In genomic region chr12:2129076-2129475, GRCh38 we compare ENCODE assay signal across 16 cellular contexts.
DNase-seq lines count a peak whose midpoint lies in the region; ATAC-seq and TF ChIP-seq lines count a peak whose summit lies in the region.
"Had no signal": no experiment of that assay in that cellular context is flagged by ENCODE, and none has a peak within 500 bp of the region (broad histone marks: within the 10 kb centered on the region; RNA-seq: fewer than 3 reads in every experiment).

No MANE protein-coding gene starts in this region.

- peaks cover 19% of the 10 kb centered on the region for H3K27me3 Mint-ChIP-seq in nephron progenitor cell (ENCODE audit: low read depth, poor library complexity)

- H3K27ac ChIP-seq in Panc1 (ENCODE audit: low read length) (no peak overlapping the region), sigmoid colon (peak overlapping the region; percentile 57 to 82 (median 78)), psoas muscle (no peak overlapping the region)
- H3K27ac ChIP-seq: lower lobe of right lung, WERI-Rb-1 had no signal

- H3K9me3 ChIP-seq in Panc1 (ENCODE audit: control insufficient read depth, insufficient read depth, low read depth, low read length) (no peaks in the 10 kb centered on the region), sigmoid colon (no peaks in the 10 kb centered on the region), psoas muscle (no peaks in the 10 kb centered on the region)
- H3K9me3 ChIP-seq: lower lobe of right lung had no signal

- DNase-seq in GM04503 (ENCODE audit: low read depth) (peak; percentile 83), Panc1 (ENCODE audit: low read depth, low spot score) (no peak), sigmoid colon (peak; percentile 87), nephron progenitor cell (no peak), psoas muscle (no peak), COR-L47 (lab: John Stamatoyannopoulos, UW) (no peak)
- DNase-seq: activated naive CD4-positive, alpha-beta T cell treated with Interleukin-2 at 50 U/mL for 16 hours; cerebellar nuclear complex; lower lobe of right lung; MM.1S; NCI-H2081 treated with DMSO at 0.1 percent for 48 hours; stimulated activated naive CD4-positive, alpha-beta T cell treated with Interleukin-2 at 50 U/mL for 16 hours; WERI-Rb-1 had no signal

- TF ChIP-seq POLR2A in sigmoid colon (IDR thresholded peaks at IDR 0.05): no peak

- H3K4me3 Mint-ChIP-seq in nephron progenitor cell: no peak overlapping the region
- H3K4me3 Mint-ChIP-seq: neural crest cell had no signal

- no peaks in the 10 kb centered on the region for H3K36me3 ChIP-seq in Panc1 (ENCODE audit: control insufficient read depth, insufficient read depth, low read length)
- no peaks in the 10 kb centered on the region for H3K36me3 ChIP-seq in sigmoid colon
- no peaks in the 10 kb centered on the region for H3K36me3 ChIP-seq in psoas muscle (ENCODE audit: insufficient read depth in 1 of 2, low read depth in 1 of 2)
- H3K36me3 ChIP-seq: lower lobe of right lung, WERI-Rb-1 had no signal

- no peaks in the 10 kb centered on the region for H3K27me3 ChIP-seq in Panc1 (ENCODE audit: control insufficient read depth, insufficient read depth, low read length)
- no peaks in the 10 kb centered on the region for H3K27me3 ChIP-seq in sigmoid colon
- H3K27me3 ChIP-seq in psoas muscle (ENCODE audit: insufficient read depth in 3 of 3, low read length in 2 of 3): peaks cover 0 to 3% (median 0%) of the 10 kb centered on the region in 3 donors

- no peak overlapping the region for H3K27ac Mint-ChIP-seq in nephron progenitor cell

- BruUV-seq in Panc1 (replicated peaks; lab: Mats Ljungman, UMichigan): no TSS peak

- intact Hi-C loops in Panc1 (cut with micrococcal nuclease; ENCODE audit: unreplicated experiment): no loop called here
- intact Hi-C loops in sigmoid colon (cut with DNase I): no loop called here
- intact Hi-C loops in psoas muscle (cut with DNase I): no loop called here

- CTCF ChIA-PET in Panc1 (lab: Charles Lee): no interaction called here

- H3K4me3 ChIP-seq in Panc1 (ENCODE audit: low read depth in 2 of 2, low read length in 2 of 2) (no peak overlapping the region), sigmoid colon (no peak overlapping the region), psoas muscle (no peak overlapping the region)
- H3K4me3 ChIP-seq: lower lobe of right lung had no signal

- in situ Hi-C loops in Panc1 (cut with HindIII; ENCODE audit: low pct_unique_long_range_greater_than_20kb, low sequenced_read_pairs): no loop called here

- peaks cover 15% of the 10 kb centered on the region for H3K4me1 Mint-ChIP-seq in nephron progenitor cell
- H3K4me1 Mint-ChIP-seq: neural crest cell had no signal

- no peaks in the 10 kb centered on the region for H3K36me3 Mint-ChIP-seq in nephron progenitor cell (ENCODE audit: low read depth)

- POLR2A ChIA-PET in Panc1 (lab: Charles Lee): no interaction called here

- peaks cover 9% of the 10 kb centered on the region for H3K9me3 Mint-ChIP-seq in nephron progenitor cell
- H3K9me3 Mint-ChIP-seq: neural crest cell had no signal

- TF ChIP-seq CTCF in Panc1 (IDR thresholded peaks at IDR 0.05) (no peak), sigmoid colon (IDR thresholded peaks at IDR 0.05) (no peak), nephron progenitor cell (IDR thresholded peaks at IDR 0.05) (no peak), psoas muscle (IDR thresholded peaks at IDR 0.05) (no peak)

- 81 to 84% methylated on average over 7 of the region's 7 CpGs for WGBS in sigmoid colon, 2 donors
- WGBS in psoas muscle, 3 donors: 82 to 83% (median 82%) methylated on average over 7 of the region's 7 CpGs

- H3K4me1 ChIP-seq in Panc1 (ENCODE audit: control insufficient read depth, insufficient read depth, low read length) (no peaks in the 10 kb centered on the region), sigmoid colon (peaks cover 0 to 46% (median 46%) of the 10 kb centered on the region in 4 donors), psoas muscle (no peaks in the 10 kb centered on the region)
- H3K4me1 ChIP-seq: lower lobe of right lung had no signal

- 0 out of 2 replicates have a peak, but pooled peaks have one; percentile 66 for ATAC-seq in Panc1
- ATAC-seq in esophagus mucosa: peak; percentile 42
- no peak for ATAC-seq in GM19452 (IDR thresholded peaks at IDR 0.05; ENCODE audit: unreplicated experiment)
- ATAC-seq in psoas muscle: no peak
- ATAC-seq: lower lobe of right lung had no signal

- TF ChIP-seq EP300 in sigmoid colon (IDR thresholded peaks at IDR 0.05): peak; percentile 26 to 89 (median 64)

Comparison
In these comparisons a context has a peak if more than half of its experiments do, and no peak if none do; other contexts are left out.
1. DNase-seq: peak in GM04503 (single experiment) and sigmoid colon (single experiment); none in Panc1 (single experiment), nephron progenitor cell (single experiment), psoas muscle (0 of 2) and COR-L47 (single experiment).
2. ATAC-seq: peak in Panc1 (single experiment) and esophagus mucosa (single experiment); none in GM19452 (single experiment) and psoas muscle (0 of 4).
3. H3K27ac ChIP-seq: peak in sigmoid colon (4 of 4); none in Panc1 (single experiment) and psoas muscle (single experiment).